ENCODE assay signal across 1 cellular context in the genomic region with DNA sequence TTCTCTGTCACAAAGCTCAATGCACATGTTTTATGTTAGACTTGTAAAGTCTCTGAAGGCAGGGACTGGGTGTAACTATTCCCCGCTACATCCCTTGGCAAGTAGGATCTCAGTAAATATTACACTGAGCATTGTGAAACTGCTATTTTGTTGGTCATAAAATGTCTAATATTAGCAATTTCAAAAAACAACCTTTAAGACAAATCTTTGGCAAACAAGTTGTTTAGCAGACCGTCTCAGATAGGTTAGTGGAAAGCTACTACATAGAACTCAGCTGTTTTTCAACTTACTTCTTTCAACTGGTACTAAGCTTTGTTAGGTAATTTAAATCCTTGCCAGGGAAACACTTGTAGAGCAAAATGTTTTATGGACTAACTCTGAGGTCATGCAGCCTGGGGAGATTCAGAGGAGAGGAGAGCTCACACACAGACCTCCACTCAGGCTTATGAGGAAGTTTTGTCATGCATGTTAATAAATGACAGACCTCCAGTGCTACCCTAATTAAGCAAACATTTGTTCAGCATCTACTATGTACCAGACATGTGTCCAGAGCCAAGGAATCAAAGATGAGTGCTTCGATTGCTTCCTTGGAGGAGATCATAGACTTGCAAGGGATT.
TF ChIP-seq lines count a peak whose summit lies in the region.

No MANE protein-coding gene starts in this region.

TF ChIP-seq in HEK293, 187 proteins besides CTCF, POLR2A, EP300 and RAD21 (continued from another document):
- TF ChIP-seq, protein P1, sequence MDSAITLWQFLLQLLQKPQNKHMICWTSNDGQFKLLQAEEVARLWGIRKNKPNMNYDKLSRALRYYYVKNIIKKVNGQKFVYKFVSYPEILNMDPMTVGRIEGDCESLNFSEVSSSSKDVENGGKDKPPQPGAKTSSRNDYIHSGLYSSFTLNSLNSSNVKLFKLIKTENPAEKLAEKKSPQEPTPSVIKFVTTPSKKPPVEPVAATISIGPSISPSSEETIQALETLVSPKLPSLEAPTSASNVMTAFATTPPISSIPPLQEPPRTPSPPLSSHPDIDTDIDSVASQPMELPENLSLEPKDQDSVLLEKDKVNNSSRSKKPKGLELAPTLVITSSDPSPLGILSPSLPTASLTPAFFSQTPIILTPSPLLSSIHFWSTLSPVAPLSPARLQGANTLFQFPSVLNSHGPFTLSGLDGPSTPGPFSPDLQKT (IDR thresholded peaks at IDR 0.05; ENCODE audit: borderline replicate concordance, low read depth, low read length) = no peak
TF ChIP-seq in HEK293: peak in this region for 1.
